1 cellular context compared by ENCODE assay signal in genomic region chr19:57527136-57527881, GRCh38.
TF ChIP-seq lines count a peak whose summit lies in the region.

ZNF549 (plus strand) TSS chr19:57527356; CDS start chr19:57527574, 218 bp downstream.

TF ChIP-seq in HepG2, 621 proteins besides CTCF, POLR2A, EP300 and RAD21 (continued from another document and continues in another):
- TF ChIP-seq HINFP (CRISPR knock-in tag; IDR thresholded peaks at IDR 0.05; ENCODE audit: low read depth) (peak; percentile 100), HNRNPL (IDR thresholded peaks at IDR 0.05; ENCODE audit: low read depth, low read length) (0 out of 2 replicates have a peak, but pooled peaks have one; percentile 34), SSRP1 (CRISPR knock-in tag; IDR thresholded peaks at IDR 0.05) (no peak), ZNF720 (CRISPR knock-in tag; IDR thresholded peaks at IDR 0.05) (no peak), ZNF598 (CRISPR knock-in tag; IDR thresholded peaks at IDR 0.05; ENCODE audit: borderline replicate concordance) (peak; percentile 69; the same call in 1 of the 2 replicates), HOXA9 (CRISPR knock-in tag; IDR thresholded peaks at IDR 0.05; ENCODE audit: borderline replicate concordance) (no peak), HOXA3 (CRISPR knock-in tag; IDR thresholded peaks at IDR 0.05) (peak; percentile 93), ZNF781 (CRISPR knock-in tag; IDR thresholded peaks at IDR 0.05; ENCODE audit: borderline replicate concordance, not compliant biosample characterization) (no peak), ZNF101 (CRISPR knock-in tag; IDR thresholded peaks at IDR 0.05; ENCODE audit: borderline replicate concordance, low read depth) (no peak), ZSCAN21 (CRISPR knock-in tag; IDR thresholded peaks at IDR 0.05; ENCODE audit: borderline replicate concordance) (peak; percentile 82), SP2 (CRISPR knock-in tag; IDR thresholded peaks at IDR 0.05) (peak; percentile 82), SPEN (CRISPR knock-in tag; IDR thresholded peaks at IDR 0.05; ENCODE audit: low read depth) (peak; percentile 94), TARDBP (CRISPR knock-in tag; IDR thresholded peaks at IDR 0.05) (peak; percentile 14; the same call in 1 of the 2 replicates), SRY (CRISPR knock-in tag; IDR thresholded peaks at IDR 0.05) (no peak; the same call in 1 of the 2 replicates), FOXM1 (CRISPR knock-in tag; IDR thresholded peaks at IDR 0.05) (no peak), ZNF784 (CRISPR knock-in tag; IDR thresholded peaks at IDR 0.05; ENCODE audit: borderline replicate concordance) (no peak), PAXIP1 (CRISPR knock-in tag; conservative IDR thresholded peaks at IDR 0.05) (no peak; the same call in 1 of the 2 replicates), ZFYVE20 (CRISPR knock-in tag; IDR thresholded peaks at IDR 0.05; ENCODE audit: borderline replicate concordance, low read depth) (no peak), ZBTB40 (IDR thresholded peaks at IDR 0.05) (peak; percentile 95), ZBTB40 (CRISPR knock-in tag; IDR thresholded peaks at IDR 0.05) (peak; percentile 46), ZBTB8A (CRISPR knock-in tag; IDR thresholded peaks at IDR 0.05; ENCODE audit: borderline replicate concordance, low read depth) (no peak), ZNF850 (CRISPR knock-in tag; conservative IDR thresholded peaks at IDR 0.05) (no peak), ZNF354B (CRISPR knock-in tag; IDR thresholded peaks at IDR 0.05) (no peak), POGK (CRISPR knock-in tag; conservative IDR thresholded peaks at IDR 0.05) (peak; percentile 95), RNF219 (CRISPR knock-in tag; IDR thresholded peaks at IDR 0.05) (no peak), SNAPC4 (CRISPR knock-in tag; IDR thresholded peaks at IDR 0.05) (no peak; the same call in 1 of the 2 replicates), CC2D1A (CRISPR knock-in tag; IDR thresholded peaks at IDR 0.05) (no peak), BATF2 (CRISPR knock-in tag; IDR thresholded peaks at IDR 0.05) (peak; percentile 48; the same call in 1 of the 2 replicates), KDM6A (CRISPR knock-in tag; IDR thresholded peaks at IDR 0.05; ENCODE audit: low read depth) (no peak)
